8 cellular contexts compared by ENCODE assay signal in the genomic region with DNA sequence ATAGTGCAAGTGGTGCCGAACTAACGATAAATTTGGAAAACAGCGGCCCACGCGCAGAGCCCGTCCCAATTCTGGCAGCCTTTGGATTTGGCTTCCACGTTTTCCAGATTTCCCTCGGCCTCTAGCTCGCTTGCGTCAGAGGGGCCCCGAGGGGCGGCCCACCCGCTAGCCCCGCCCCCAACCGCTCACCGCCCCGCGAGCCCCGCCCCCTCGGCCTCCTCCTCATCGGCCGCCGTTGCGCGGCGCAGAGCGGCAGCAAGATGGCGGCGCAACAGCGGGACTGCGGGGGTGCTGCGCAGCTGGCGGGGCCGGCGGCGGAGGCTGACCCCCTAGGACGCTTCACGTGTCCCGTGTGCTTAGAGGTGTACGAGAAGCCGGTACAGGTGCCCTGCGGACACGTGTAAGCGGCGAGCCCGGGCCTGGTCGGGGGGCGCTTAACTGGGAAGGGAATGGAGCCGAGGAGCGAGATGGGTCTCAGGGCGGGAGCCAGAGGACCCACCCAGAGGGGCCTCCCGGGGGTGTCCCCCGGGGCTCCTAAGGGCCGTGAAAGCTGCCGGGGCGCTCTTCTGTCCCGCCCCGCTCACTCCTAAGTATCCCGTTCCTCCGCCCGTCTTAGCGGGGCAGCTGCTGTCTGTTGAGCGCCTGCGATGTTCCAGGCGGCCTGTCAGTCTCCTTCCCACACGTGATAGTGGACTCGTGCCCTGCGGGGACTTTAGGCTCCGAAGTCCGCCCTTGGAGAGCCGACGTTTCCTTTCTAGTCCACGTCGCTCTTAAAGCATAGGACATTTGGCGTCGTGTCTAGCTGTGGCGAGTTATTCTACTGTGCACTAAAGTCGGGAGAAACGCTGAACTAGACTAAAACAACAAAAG. TPM values are rescaled to one million over a fixed set of nuclear protein-coding genes. Genes with fewer than 3 reads are reported as not detected.
DNase-seq lines count a peak whose midpoint lies in the region; ATAC-seq and TF ChIP-seq lines count a peak whose summit lies in the region.

A gene with protein sequence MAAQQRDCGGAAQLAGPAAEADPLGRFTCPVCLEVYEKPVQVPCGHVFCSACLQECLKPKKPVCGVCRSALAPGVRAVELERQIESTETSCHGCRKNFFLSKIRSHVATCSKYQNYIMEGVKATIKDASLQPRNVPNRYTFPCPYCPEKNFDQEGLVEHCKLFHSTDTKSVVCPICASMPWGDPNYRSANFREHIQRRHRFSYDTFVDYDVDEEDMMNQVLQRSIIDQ (plus strand): TSS at position 245 of the 870 bp plus-strand sequence. CDS start 16 bp downstream, at position 261.

- peaks cover 47 to 59% of the 10 kb centered on the region in 2 donors for H3K4me1 Mint-ChIP-seq in immature natural killer cell

- peaks cover 0 to 5% (median 0%) of the 10 kb centered on the region in 3 donors for H3K36me3 Mint-ChIP-seq in immature natural killer cell

- H3K4me3 Mint-ChIP-seq in immature natural killer cell: peak within 1 kb of the TSS; percentile 89 to 98 (median 97)

- peak within 1 kb of the TSS; percentile 92 to 93 for H3K4me3 ChIP-seq in cardiac fibroblast (replicated peaks in 1 of 2; ENCODE audit: low read depth in 2 of 2, low read length in 2 of 2)

- DNase-seq in NCI-H345 (lab: John Stamatoyannopoulos, UW) (peak; percentile 97), cardiac fibroblast (ENCODE audit: low read depth in 2 of 2) (peak; percentile 93 to 94), immature natural killer cell (peak; percentile 81 to 87 (median 87)), smooth muscle cell of the brain vasculature (ENCODE audit: low read depth, low spot score) (peak; percentile 80)
- DNase-seq in activated CD4-positive, CD25-positive, alpha-beta regulatory T cell (lab: John Stamatoyannopoulos, UW): peak; percentile 80 to 91 (median 85)

- no peak for TF ChIP-seq CTCF in 22Rv1 (IDR thresholded peaks at IDR 0.05)
- no peak for TF ChIP-seq CTCF in cardiac fibroblast (IDR thresholded peaks at IDR 0.05; ENCODE audit: low read depth, low read length)

- peaks cover 5 to 11% (median 6%) of the 10 kb centered on the region in 3 donors for H3K27me3 Mint-ChIP-seq in immature natural killer cell (ENCODE audit: low read depth in 3 of 3)

- ATAC-seq in GM18519 (IDR thresholded peaks at IDR 0.05; ENCODE audit: low FRiP score, unreplicated experiment): peak; percentile 54
- ATAC-seq in HG03097 (IDR thresholded peaks at IDR 0.05; ENCODE audit: low FRiP score, unreplicated experiment): peak; percentile 45

- H3K9me3 Mint-ChIP-seq in immature natural killer cell: no peaks in the 10 kb centered on the region

- H3K27ac Mint-ChIP-seq in immature natural killer cell: peak within 1 kb of the TSS; percentile 89 to 96 (median 92)

- peak within 1 kb of the TSS; percentile 61 for H3K27ac ChIP-seq in 22Rv1

RNA-seq across cellular contexts. Expression of the gene that starts here (rescaled TPM):
- polyA plus RNA-seq in immature natural killer cell: 100 to 1,000 TPM in 1 of 3 donors, 10 to 100 TPM in 2; 87.1 to 104 (median 97.6) TPM

Comparison
In these comparisons a context has a peak if more than half of its experiments do, and no peak if none do; other contexts are left out.
1. Peak in every context shown above with its lines: DNase-seq, ATAC-seq, H3K4me3 ChIP-seq and H3K27ac ChIP-seq.